Comparison of ENCODE assay signal across 9 cellular contexts in genomic region chr22:44085743-44086741, GRCh38.
DNase-seq lines count a peak whose midpoint lies in the region; ATAC-seq and TF ChIP-seq lines count a peak whose summit lies in the region.
"Had no signal": no experiment of that assay in that cellular context is flagged by ENCODE, and none has a peak within 500 bp of the region (broad histone marks: within the 10 kb centered on the region; RNA-seq: fewer than 3 reads in every experiment).

No MANE protein-coding gene starts in this region.

- no peaks in the 10 kb centered on the region; the same call in 1 of the 3 replicates for H3K36me3 Mint-ChIP-seq in GM23338 (ENCODE audit: low read depth)
- H3K36me3 Mint-ChIP-seq: natural killer cell treated with Interleukin-12 subunit alpha and Interleukin-12 subunit beta and Interleukin-15 and Interleukin-18, amount 100 ng/mL, for 72 hours had no signal

- no peak overlapping the region for H3K4me2 ChIP-seq in GM23338

- H3K4me3 ChIP-seq in GM23338 = no peak overlapping the region

- H4K20me1 ChIP-seq in GM23338 (replicated peaks; ENCODE audit: insufficient read depth) = no peaks in the 10 kb centered on the region

- H3K9me2 ChIP-seq in GM23338 (ENCODE audit: insufficient read depth) = no peaks in the 10 kb centered on the region

- DNase-seq in COLO668 (lab: John Stamatoyannopoulos, UW; ENCODE audit: unreplicated experiment) (peak; percentile 53), GM23338 (ENCODE audit: low spot score) (peak; percentile 77), NCI-H460 (ENCODE audit: extremely low read depth, low read depth) (peak; percentile 63), T47D (ENCODE audit: low read depth in 1 of 2, low spot score in 1 of 2) (peak; percentile 61 to 79), left colon (peak; percentile 82 to 83), ureter (ENCODE audit: low spot score) (peak; percentile 52)

- H3K79me2 ChIP-seq in GM23338 (replicated peaks; ENCODE audit: insufficient read depth) = no peaks in the 10 kb centered on the region

- peaks cover 20% of the 10 kb centered on the region for H3K4me1 Mint-ChIP-seq in GM23338

- H3K4me1 ChIP-seq in GM23338 (ENCODE audit: insufficient read depth) = peaks cover 10% of the 10 kb centered on the region

- no peak overlapping the region for H2AFZ ChIP-seq in GM23338

- intact Hi-C loops in left colon (cut with DNase I, micrococcal nuclease) = loop anchor here (10.0 kb wide), 2 partner anchors 91 to 539 kb away; no protein-coding TSS in a partner anchor

- TF ChIP-seq CTCF in GM23338 (conservative IDR thresholded peaks at IDR 0.05; ENCODE audit: low read depth in 2 of 2) = peak; percentile 65 to 74

- no peaks in the 10 kb centered on the region for H3K27me3 ChIP-seq in GM23338 (ENCODE audit: insufficient read depth)

- H3K9me3 Mint-ChIP-seq in GM23338 = no peaks in the 10 kb centered on the region; the same call in 2 of the 3 replicates
- H3K9me3 Mint-ChIP-seq: natural killer cell treated with Interleukin-12 subunit alpha and Interleukin-12 subunit beta and Interleukin-15 and Interleukin-18, amount 100 ng/mL, for 72 hours had no signal

- no peak overlapping the region for H3K4me3 Mint-ChIP-seq in GM23338
- H3K4me3 Mint-ChIP-seq: natural killer cell treated with Interleukin-12 subunit alpha and Interleukin-12 subunit beta and Interleukin-15 and Interleukin-18, amount 100 ng/mL, for 72 hours had no signal

- H3K27ac ChIP-seq in GM23338 (ENCODE audit: low read depth) = no peak overlapping the region

- in situ Hi-C loops in T47D (cut with HindIII; ENCODE audit: low pct_unique_long_range_greater_than_20kb, low sequenced_read_pairs) = no loop called here

- H3F3A ChIP-seq in GM23338 (replicated peaks; ENCODE audit: low read depth) = no peaks in the 10 kb centered on the region

- H3K27ac Mint-ChIP-seq in GM23338 = no peak overlapping the region
- H3K27ac Mint-ChIP-seq: natural killer cell treated with Interleukin-12 subunit alpha and Interleukin-12 subunit beta and Interleukin-15 and Interleukin-18, amount 100 ng/mL, for 72 hours had no signal

- ATAC-seq in GM23338 (peak; percentile 55), left colon (peak; percentile 98), GM19395 (IDR thresholded peaks at IDR 0.05; ENCODE audit: unreplicated experiment) (no peak), GM19455 (IDR thresholded peaks at IDR 0.05; ENCODE audit: unreplicated experiment) (no peak)

- peaks cover 2% of the 10 kb centered on the region for H3K27me3 Mint-ChIP-seq in GM23338 (ENCODE audit: insufficient read depth, low read depth, poor library complexity)
- H3K27me3 Mint-ChIP-seq: natural killer cell treated with Interleukin-12 subunit alpha and Interleukin-12 subunit beta and Interleukin-15 and Interleukin-18, amount 100 ng/mL, for 72 hours had no signal

- H3K36me3 ChIP-seq in GM23338 (ENCODE audit: insufficient read depth) = no peaks in the 10 kb centered on the region

TF ChIP-seq in GM23338, 12 proteins besides CTCF, POLR2A, EP300 and RAD21:
- TF ChIP-seq STAT1 (IDR thresholded peaks at IDR 0.05; ENCODE audit: unreplicated experiment) (no peak), CREB1 (CRISPR knock-in tag; IDR thresholded peaks at IDR 0.05; ENCODE audit: low read depth) (no peak), EZH2phosphoT487 (IDR thresholded peaks at IDR 0.05; ENCODE audit: unreplicated experiment) (no peak), JUNB (IDR thresholded peaks at IDR 0.05; ENCODE audit: unreplicated experiment) (no peak), REST (IDR thresholded peaks at IDR 0.05; ENCODE audit: unreplicated experiment) (no peak), EZH2 (IDR thresholded peaks at IDR 0.05; ENCODE audit: low read depth, unreplicated experiment) (no peak), POLR2AphosphoS5 (IDR thresholded peaks at IDR 0.05; ENCODE audit: low read depth) (no peak)
- TF ChIP-seq, protein P1, sequence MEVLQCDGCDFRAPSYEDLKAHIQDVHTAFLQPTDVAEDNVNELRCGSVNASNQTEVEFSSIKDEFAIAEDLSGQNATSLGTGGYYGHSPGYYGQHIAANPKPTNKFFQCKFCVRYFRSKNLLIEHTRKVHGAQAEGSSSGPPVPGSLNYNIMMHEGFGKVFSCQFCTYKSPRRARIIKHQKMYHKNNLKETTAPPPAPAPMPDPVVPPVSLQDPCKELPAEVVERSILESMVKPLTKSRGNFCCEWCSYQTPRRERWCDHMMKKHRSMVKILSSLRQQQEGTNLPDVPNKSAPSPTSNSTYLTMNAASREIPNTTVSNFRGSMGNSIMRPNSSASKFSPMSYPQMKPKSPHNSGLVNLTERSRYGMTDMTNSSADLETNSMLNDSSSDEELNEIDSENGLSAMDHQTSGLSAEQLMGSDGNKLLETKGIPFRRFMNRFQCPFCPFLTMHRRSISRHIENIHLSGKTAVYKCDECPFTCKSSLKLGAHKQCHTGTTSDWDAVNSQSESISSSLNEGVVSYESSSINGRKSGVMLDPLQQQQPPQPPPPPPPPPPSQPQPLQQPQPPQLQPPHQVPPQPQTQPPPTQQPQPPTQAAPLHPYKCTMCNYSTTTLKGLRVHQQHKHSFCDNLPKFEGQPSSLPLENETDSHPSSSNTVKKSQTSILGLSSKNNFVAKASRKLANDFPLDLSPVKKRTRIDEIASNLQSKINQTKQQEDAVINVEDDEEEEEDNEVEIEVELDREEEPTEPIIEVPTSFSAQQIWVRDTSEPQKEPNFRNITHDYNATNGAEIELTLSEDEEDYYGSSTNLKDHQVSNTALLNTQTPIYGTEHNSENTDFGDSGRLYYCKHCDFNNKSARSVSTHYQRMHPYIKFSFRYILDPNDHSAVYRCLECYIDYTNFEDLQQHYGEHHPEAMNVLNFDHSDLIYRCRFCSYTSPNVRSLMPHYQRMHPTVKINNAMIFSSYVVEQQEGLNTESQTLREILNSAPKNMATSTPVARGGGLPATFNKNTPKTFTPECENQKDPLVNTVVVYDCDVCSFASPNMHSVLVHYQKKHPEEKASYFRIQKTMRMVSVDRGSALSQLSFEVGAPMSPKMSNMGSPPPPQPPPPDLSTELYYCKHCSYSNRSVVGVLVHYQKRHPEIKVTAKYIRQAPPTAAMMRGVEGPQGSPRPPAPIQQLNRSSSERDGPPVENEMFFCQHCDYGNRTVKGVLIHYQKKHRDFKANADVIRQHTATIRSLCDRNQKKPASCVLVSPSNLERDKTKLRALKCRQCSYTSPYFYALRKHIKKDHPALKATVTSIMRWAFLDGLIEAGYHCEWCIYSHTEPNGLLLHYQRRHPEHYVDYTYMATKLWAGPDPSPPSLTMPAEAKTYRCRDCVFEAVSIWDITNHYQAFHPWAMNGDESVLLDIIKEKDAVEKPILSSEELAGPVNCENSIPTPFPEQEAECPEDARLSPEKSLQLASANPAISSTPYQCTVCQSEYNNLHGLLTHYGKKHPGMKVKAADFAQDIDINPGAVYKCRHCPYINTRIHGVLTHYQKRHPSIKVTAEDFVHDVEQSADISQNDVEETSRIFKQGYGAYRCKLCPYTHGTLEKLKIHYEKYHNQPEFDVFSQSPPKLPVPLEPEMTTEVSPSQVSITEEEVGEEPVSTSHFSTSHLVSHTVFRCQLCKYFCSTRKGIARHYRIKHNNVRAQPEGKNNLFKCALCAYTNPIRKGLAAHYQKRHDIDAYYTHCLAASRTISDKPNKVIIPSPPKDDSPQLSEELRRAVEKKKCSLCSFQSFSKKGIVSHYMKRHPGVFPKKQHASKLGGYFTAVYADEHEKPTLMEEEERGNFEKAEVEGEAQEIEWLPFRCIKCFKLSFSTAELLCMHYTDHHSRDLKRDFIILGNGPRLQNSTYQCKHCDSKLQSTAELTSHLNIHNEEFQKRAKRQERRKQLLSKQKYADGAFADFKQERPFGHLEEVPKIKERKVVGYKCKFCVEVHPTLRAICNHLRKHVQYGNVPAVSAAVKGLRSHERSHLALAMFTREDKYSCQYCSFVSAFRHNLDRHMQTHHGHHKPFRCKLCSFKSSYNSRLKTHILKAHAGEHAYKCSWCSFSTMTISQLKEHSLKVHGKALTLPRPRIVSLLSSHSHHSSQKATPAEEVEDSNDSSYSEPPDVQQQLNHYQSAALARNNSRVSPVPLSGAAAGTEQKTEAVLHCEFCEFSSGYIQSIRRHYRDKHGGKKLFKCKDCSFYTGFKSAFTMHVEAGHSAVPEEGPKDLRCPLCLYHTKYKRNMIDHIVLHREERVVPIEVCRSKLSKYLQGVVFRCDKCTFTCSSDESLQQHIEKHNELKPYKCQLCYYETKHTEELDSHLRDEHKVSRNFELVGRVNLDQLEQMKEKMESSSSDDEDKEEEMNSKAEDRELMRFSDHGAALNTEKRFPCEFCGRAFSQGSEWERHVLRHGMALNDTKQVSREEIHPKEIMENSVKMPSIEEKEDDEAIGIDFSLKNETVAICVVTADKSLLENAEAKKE (CRISPR knock-in tag; IDR thresholded peaks at IDR 0.05) = no peak

Comparison
In these comparisons a context has a peak if more than half of its experiments do, and no peak if none do; other contexts are left out.
1. ATAC-seq: peak in GM23338 (single experiment) and left colon (single experiment); none in GM19395 (single experiment) and GM19455 (single experiment).
2. Peak in every context shown above with its lines, with median percentiles within 50 percentile points of each other: DNase-seq.